Comparison of ENCODE assay signal across 16 cellular contexts in genomic region chr6:72911463-72912153, GRCh38.
A peak's percentile ranks its signal among the peaks of the same experiment; 100 is the strongest.
DNase-seq lines count a peak whose midpoint lies in the region; ATAC-seq, FAIRE-seq and TF ChIP-seq lines count a peak whose summit lies in the region.
"Had no signal": no experiment of that assay in that cellular context is flagged by ENCODE, and none has a peak within 500 bp of the region (broad histone marks: within the 10 kb centered on the region; RNA-seq: fewer than 3 reads in every experiment).

No MANE protein-coding gene starts in this region.

- ATAC-seq in HG03460 (IDR thresholded peaks at IDR 0.05; ENCODE audit: unreplicated experiment): no peak
- ATAC-seq: activated T-helper 17 cell treated with anti-CD3 and anti-CD28 coated beads, Interleukin-2, amount 50 U/mL, for 72 hours; CD8-positive, alpha-beta T cell; lower lobe of right lung had no signal

- H3K9me1 ChIP-seq in keratinocyte (ENCODE audit: control insufficient read depth, extremely low read depth, insufficient read depth, low read length): no peaks in the 10 kb centered on the region

- H3K4ac ChIP-seq in trophoblast cell (ENCODE audit: low read depth, low read length): no peak overlapping the region

- no peak overlapping the region for H4K8ac ChIP-seq in trophoblast cell (ENCODE audit: low read depth, low read length)

- H4K91ac ChIP-seq in trophoblast cell (ENCODE audit: low read depth, low read length): no peak overlapping the region

- no peak overlapping the region for H4K12ac ChIP-seq in trophoblast cell (ENCODE audit: low read depth, low read length)

- no CpG with 5 or more reads among the region's 2 CpGs for WGBS in trophoblast cell (ENCODE audit: extremely low coverage, insufficient coverage, insufficient read length)

- no peak overlapping the region for H3K18ac ChIP-seq in trophoblast cell (ENCODE audit: low read length)

- FAIRE-seq in keratinocyte (lab: Jason Lieb, UNC): peak; percentile 44
- FAIRE-seq: G401.6 had no signal

- peaks cover 2% of the 10 kb centered on the region for H3K79me1 ChIP-seq in trophoblast cell (ENCODE audit: low read length)

- no peaks in the 10 kb centered on the region for H3K9me3 ChIP-seq in adipocyte (ENCODE audit: control insufficient read depth, low read length)
- no peaks in the 10 kb centered on the region for H3K9me3 ChIP-seq in keratinocyte (ENCODE audit: control insufficient read depth, low read depth, low read length)
- no peaks in the 10 kb centered on the region for H3K9me3 ChIP-seq in trophoblast cell (ENCODE audit: insufficient read depth, low read depth, low read length)
- H3K9me3 ChIP-seq: lower lobe of right lung had no signal

- no peak overlapping the region for H3K9ac ChIP-seq in adipocyte (ENCODE audit: low read length)
- no peak overlapping the region for H3K9ac ChIP-seq in keratinocyte (ENCODE audit: control insufficient read depth, extremely low read depth, insufficient read depth, low read length)
- H3K9ac ChIP-seq in trophoblast cell (ENCODE audit: low read length): no peak overlapping the region

- no peak overlapping the region for H2AFZ ChIP-seq in keratinocyte (ENCODE audit: control insufficient read depth, low read length)
- H2AFZ ChIP-seq in trophoblast cell (ENCODE audit: insufficient read depth, low read length, poor library complexity): no peak overlapping the region

- no peak overlapping the region for H3K14ac ChIP-seq in trophoblast cell (ENCODE audit: low read length)

- H3K4me3 ChIP-seq in adipocyte (ENCODE audit: low read length) (no peak overlapping the region), keratinocyte (ENCODE audit: control insufficient read depth in 2 of 3, extremely low read depth in 1 of 3, insufficient read depth in 2 of 3, low read depth in 1 of 3, low read length in 3 of 3) (no peak overlapping the region), trophoblast cell (ENCODE audit: low read depth, low read length) (no peak overlapping the region)
- H3K4me3 ChIP-seq: lower lobe of right lung, skin epidermis had no signal

- no peak overlapping the region for H2BK120ac ChIP-seq in trophoblast cell (ENCODE audit: insufficient read depth, low read length, poor library complexity)

- H3K79me2 ChIP-seq in keratinocyte (ENCODE audit: control insufficient read depth, insufficient read depth, low read length) (no peaks in the 10 kb centered on the region), trophoblast cell (ENCODE audit: control insufficient read depth, insufficient read depth, low read length, poor library complexity) (no peaks in the 10 kb centered on the region)

- H3K27ac ChIP-seq in keratinocyte (ENCODE audit: control insufficient read depth, insufficient read depth, low read length) (no peak overlapping the region), trophoblast cell (ENCODE audit: low read depth, low read length) (no peak overlapping the region)
- H3K27ac ChIP-seq: lower lobe of right lung, skin epidermis had no signal

- no peak overlapping the region for H2BK12ac ChIP-seq in trophoblast cell (ENCODE audit: low read length)

- H4K20me1 ChIP-seq in keratinocyte (ENCODE audit: control insufficient read depth, extremely low read depth, insufficient read depth, low read length): no peaks in the 10 kb centered on the region

- H2AK5ac ChIP-seq in trophoblast cell (ENCODE audit: low read length): no peak overlapping the region

- peaks cover 2% of the 10 kb centered on the region for H3K27me3 ChIP-seq in adipocyte (replicated peaks; ENCODE audit: control insufficient read depth, insufficient read depth, low read length)
- no peaks in the 10 kb centered on the region for H3K27me3 ChIP-seq in keratinocyte (ENCODE audit: control insufficient read depth, extremely low read depth, insufficient read depth, low read length)
- H3K27me3 ChIP-seq in trophoblast cell (ENCODE audit: insufficient read depth, low read length): no peaks in the 10 kb centered on the region

- no peak overlapping the region for H3K4me2 ChIP-seq in keratinocyte (ENCODE audit: control insufficient read depth, extremely low read depth, insufficient read depth, low read depth, low read length)
- H3K4me2 ChIP-seq in trophoblast cell (ENCODE audit: low read length): no peak overlapping the region

- dilution Hi-C loops in keratinocyte (cut with MboI; ENCODE audit: extremely low pct_ligation_motif_present, low sequenced_read_pairs): no loop called here

- peak; percentile 14 for DNase-seq in GDM1 (lab: John Stamatoyannopoulos, UW)
- DNase-seq in MV-4-11 (lab: John Stamatoyannopoulos, UW): peak; percentile 67
- peak; percentile 62 for DNase-seq in adipocyte (ENCODE audit: low read depth)
- no peak for DNase-seq in keratinocyte (ENCODE audit: low read depth, low spot score)
- DNase-seq in nucleus accumbens (lab: John Stamatoyannopoulos, UW): no peak
- DNase-seq in trophoblast cell: no peak
- no peak for DNase-seq in NCI-H524 (lab: John Stamatoyannopoulos, UW)
- DNase-seq: activated CD4-positive, alpha-beta T cell treated with anti-CD3 and anti-CD28 coated beads, Interleukin-2, amount 10 ng/mL, durations not matched to agents 24 days and 14 days; CD8-positive, alpha-beta T cell; lower lobe of right lung; NCI-H774; T-helper 1 cell had no signal

- no peaks in the 10 kb centered on the region for H3K36me3 ChIP-seq in adipocyte (ENCODE audit: control insufficient read depth, insufficient read depth, low read length, severe bottlenecking)
- H3K36me3 ChIP-seq in keratinocyte (ENCODE audit: control insufficient read depth in 2 of 2, extremely low read depth in 1 of 2, insufficient read depth in 2 of 2, low read length in 2 of 2): no peaks in the 10 kb centered on the region
- H3K36me3 ChIP-seq in trophoblast cell (ENCODE audit: control insufficient read depth in 1 of 2, insufficient read depth in 2 of 2, low read length in 2 of 2): no peaks in the 10 kb centered on the region
- H3K36me3 ChIP-seq: lower lobe of right lung had no signal

- no peak overlapping the region for H3K23ac ChIP-seq in trophoblast cell (ENCODE audit: low read length)

- H2BK5ac ChIP-seq in trophoblast cell (ENCODE audit: low read depth, low read length, poor library complexity): no peak overlapping the region

- no peak for TF ChIP-seq CTCF in keratinocyte (optimal IDR thresholded peaks at IDR 0.05 in 1 of 3, IDR thresholded peaks at IDR 0.05 in 1 of 3, conservative IDR thresholded peaks at IDR 0.05 in 1 of 3; ENCODE audit: extremely low read depth in 1 of 3, insufficient read depth in 2 of 3, low read length in 3 of 3)

- H3K4me1 ChIP-seq in adipocyte (ENCODE audit: control insufficient read depth, insufficient read depth, low read length): peaks cover 3% of the 10 kb centered on the region
- H3K4me1 ChIP-seq in keratinocyte (ENCODE audit: control insufficient read depth, extremely low read depth, insufficient read depth, low read length): peaks cover 20% of the 10 kb centered on the region
- H3K4me1 ChIP-seq in trophoblast cell (ENCODE audit: control insufficient read depth in 1 of 2, insufficient read depth in 2 of 2, low read length in 2 of 2): peaks cover 2 to 3% of the 10 kb centered on the region in 2 experiments
- H3K4me1 ChIP-seq: lower lobe of right lung had no signal

Comparison
In these comparisons a context has a peak if more than half of its experiments do, and no peak if none do; other contexts are left out.
1. DNase-seq: peak in GDM1 (single experiment), MV-4-11 (single experiment) and adipocyte (single experiment); none in keratinocyte (single experiment), nucleus accumbens (0 of 56), trophoblast cell (0 of 2) and NCI-H524 (0 of 2).